ENCODE assay signal across 1 cellular context in the genomic region with DNA sequence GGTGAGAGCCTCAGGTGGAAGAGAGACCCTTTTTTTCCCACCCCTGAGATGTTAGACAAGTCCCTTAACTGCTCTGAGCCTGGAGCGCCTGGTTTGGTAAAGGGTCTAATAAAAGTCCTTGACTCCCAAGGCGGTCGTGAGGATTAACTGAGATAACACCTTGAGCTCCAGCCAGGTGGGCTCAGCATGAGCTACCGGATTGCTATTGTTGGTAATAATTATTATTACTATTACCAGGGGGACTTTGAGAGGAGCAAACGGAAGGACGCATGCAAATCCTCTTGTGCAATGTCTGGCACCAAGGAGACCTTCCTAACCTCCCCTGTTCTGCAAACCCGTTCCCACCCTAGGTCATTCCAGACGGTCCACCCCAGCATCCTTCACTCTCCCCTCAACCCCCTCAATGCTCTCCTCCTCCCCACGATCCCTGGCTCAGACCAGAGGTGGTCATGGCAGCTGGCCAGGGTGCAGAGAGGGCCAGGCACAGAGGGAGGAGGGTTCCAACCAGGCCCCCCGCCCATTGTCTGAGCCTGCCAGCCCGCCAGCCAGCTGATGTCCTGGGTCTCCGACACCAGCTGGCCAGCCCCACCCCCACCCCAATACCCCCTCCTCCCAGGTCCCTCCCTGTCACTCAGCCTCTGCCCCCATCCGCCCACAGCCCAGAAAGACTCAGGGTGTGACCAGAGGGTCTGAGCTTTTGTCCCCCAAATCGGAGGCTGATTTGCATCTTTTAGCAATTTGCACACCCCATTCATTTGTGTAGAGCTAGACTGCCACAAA.
A peak's percentile ranks its signal among the peaks of the same experiment; 100 is the strongest.
TF ChIP-seq lines count a peak whose summit lies in the region.

No MANE protein-coding gene starts in this region.

TF ChIP-seq in K562, 482 proteins besides CTCF, POLR2A, EP300 and RAD21:
- TF ChIP-seq VEZF1 (CRISPR knock-in tag; IDR thresholded peaks at IDR 0.05) (peak; percentile 34; the same call in 1 of the 2 replicates), ZFP30 (CRISPR knock-in tag; IDR thresholded peaks at IDR 0.05; ENCODE audit: borderline replicate concordance) (no peak), CEBPB (tag; IDR thresholded peaks at IDR 0.05) (0 out of 2 replicates have a peak, but pooled peaks have one; percentile 19), FOXJ2 (tag; IDR thresholded peaks at IDR 0.05) (no peak), TARDBP (IDR thresholded peaks at IDR 0.05) (no peak), TCF3 (CRISPR knock-in tag; IDR thresholded peaks at IDR 0.05) (no peak), CAMTA2 (CRISPR knock-in tag; conservative IDR thresholded peaks at IDR 0.05) (no peak), NFIC (IDR thresholded peaks at IDR 0.05) (0 out of 2 replicates have a peak, but pooled peaks have one; percentile 16), ZSCAN29 (IDR thresholded peaks at IDR 0.05) (no peak), POLR2B (IDR thresholded peaks at IDR 0.05; ENCODE audit: low read depth, partially characterized antibody) (no peak), UBTF (IDR thresholded peaks at IDR 0.05; ENCODE audit: borderline replicate concordance in 1 of 2, low read depth in 2 of 2, low read length in 2 of 2) (no peak), RNF219 (CRISPR knock-in tag; IDR thresholded peaks at IDR 0.05) (no peak), SAFB2 (IDR thresholded peaks at IDR 0.05; ENCODE audit: borderline replicate concordance, low read depth, low read length, severe bottlenecking) (no peak), TSC22D4 (tag; IDR thresholded peaks at IDR 0.05) (no peak), SIX5 (IDR thresholded peaks at IDR 0.05; ENCODE audit: borderline replicate concordance in 1 of 2, insufficient read depth in 1 of 2, low read depth in 1 of 2, low read length in 2 of 2) (no peak), TEAD1 (CRISPR knock-in tag; IDR thresholded peaks at IDR 0.05) (no peak), ZHX1 (conservative IDR thresholded peaks at IDR 0.05; ENCODE audit: low read length) (no peak), ZNF584 (CRISPR knock-in tag; IDR thresholded peaks at IDR 0.05; ENCODE audit: low read depth) (no peak), SLC30A9 (CRISPR knock-in tag; IDR thresholded peaks at IDR 0.05) (no peak)
- TF ChIP-seq, protein P1, sequence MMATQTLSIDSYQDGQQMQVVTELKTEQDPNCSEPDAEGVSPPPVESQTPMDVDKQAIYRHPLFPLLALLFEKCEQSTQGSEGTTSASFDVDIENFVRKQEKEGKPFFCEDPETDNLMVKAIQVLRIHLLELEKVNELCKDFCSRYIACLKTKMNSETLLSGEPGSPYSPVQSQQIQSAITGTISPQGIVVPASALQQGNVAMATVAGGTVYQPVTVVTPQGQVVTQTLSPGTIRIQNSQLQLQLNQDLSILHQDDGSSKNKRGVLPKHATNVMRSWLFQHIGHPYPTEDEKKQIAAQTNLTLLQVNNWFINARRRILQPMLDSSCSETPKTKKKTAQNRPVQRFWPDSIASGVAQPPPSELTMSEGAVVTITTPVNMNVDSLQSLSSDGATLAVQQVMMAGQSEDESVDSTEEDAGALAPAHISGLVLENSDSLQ (IDR thresholded peaks at IDR 0.05): peak; percentile 72
- TF ChIP-seq, protein P2, sequence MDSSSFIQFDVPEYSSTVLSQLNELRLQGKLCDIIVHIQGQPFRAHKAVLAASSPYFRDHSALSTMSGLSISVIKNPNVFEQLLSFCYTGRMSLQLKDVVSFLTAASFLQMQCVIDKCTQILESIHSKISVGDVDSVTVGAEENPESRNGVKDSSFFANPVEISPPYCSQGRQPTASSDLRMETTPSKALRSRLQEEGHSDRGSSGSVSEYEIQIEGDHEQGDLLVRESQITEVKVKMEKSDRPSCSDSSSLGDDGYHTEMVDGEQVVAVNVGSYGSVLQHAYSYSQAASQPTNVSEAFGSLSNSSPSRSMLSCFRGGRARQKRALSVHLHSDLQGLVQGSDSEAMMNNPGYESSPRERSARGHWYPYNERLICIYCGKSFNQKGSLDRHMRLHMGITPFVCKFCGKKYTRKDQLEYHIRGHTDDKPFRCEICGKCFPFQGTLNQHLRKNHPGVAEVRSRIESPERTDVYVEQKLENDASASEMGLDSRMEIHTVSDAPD (CRISPR knock-in tag; IDR thresholded peaks at IDR 0.05): no peak
TF ChIP-seq in K562: peak in this region for 4.
